13 cellular contexts compared by ENCODE assay signal in genomic region chr11:128311742-128312719, GRCh38.
A peak's percentile ranks its signal among the peaks of the same experiment; 100 is the strongest.
DNase-seq lines count a peak whose midpoint lies in the region; ATAC-seq, FAIRE-seq and TF ChIP-seq lines count a peak whose summit lies in the region.
"Had no signal": no experiment of that assay in that cellular context is flagged by ENCODE, and none has a peak within 500 bp of the region (broad histone marks: within the 10 kb centered on the region; RNA-seq: fewer than 3 reads in every experiment).

No MANE protein-coding gene starts in this region.

- H3K79me2 ChIP-seq in GM12878 (ENCODE audit: control insufficient read depth, insufficient read depth, low read length) = no peaks in the 10 kb centered on the region

- no peak for TF ChIP-seq CTCF in GM12878 (IDR thresholded peaks at IDR 0.05 in 2 of 3, conservative IDR thresholded peaks at IDR 0.05 in 1 of 3; ENCODE audit: control insufficient read depth in 2 of 3, extremely low read depth in 1 of 3, insufficient read depth in 1 of 3, low read depth in 3 of 3, low read length in 3 of 3)
- TF ChIP-seq CTCF in endothelial cell (IDR thresholded peaks at IDR 0.05; ENCODE audit: unreplicated experiment) = no peak

- no peaks in the 10 kb centered on the region for H4K20me1 ChIP-seq in GM12878 (ENCODE audit: control insufficient read depth, insufficient read depth)

- H3K9me3 ChIP-seq in GM12878 (replicated peaks; ENCODE audit: control insufficient read depth, insufficient read depth, low read length) = peaks cover 18% of the 10 kb centered on the region

- peak overlapping the region; percentile 17; the same call in 1 of the 2 replicates for H3K27ac ChIP-seq in GM12878 (ENCODE audit: control insufficient read depth, insufficient read depth)
- H3K27ac ChIP-seq: left ventricle myocardium inferior had no signal

- no peaks in the 10 kb centered on the region for H3K4me1 Mint-ChIP-seq in endothelial cell (ENCODE audit: unreplicated experiment)

- TF ChIP-seq RAD21 in GM12878 (IDR thresholded peaks at IDR 0.05; ENCODE audit: insufficient read depth, low read depth, low read length) = no peak

- no peak overlapping the region for H3K4me3 ChIP-seq in GM12878
- H3K4me3 ChIP-seq: left ventricle myocardium inferior had no signal

- no peak for TF ChIP-seq POLR2A in GM12878 (IDR thresholded peaks at IDR 0.05; ENCODE audit: low read depth, low read length)

- no peaks in the 10 kb centered on the region for H3K27me3 ChIP-seq in GM12878 (replicated peaks in 1 of 2; ENCODE audit: control insufficient read depth in 2 of 2, insufficient read depth in 2 of 2, low read length in 1 of 2)

- CTCF ChIA-PET in GM12878 (lab: Yijun Ruan, JAX) = interaction anchor here (1.0 to 1.1 kb wide), 2 partner anchors 10 to 22 kb away, joined by 3 to 4 read pairs; no protein-coding TSS in a partner anchor

- RAD21 ChIA-PET in GM12878 (lab: Charles Lee; ENCODE audit: unreplicated experiment) = interaction anchor here (1.0 to 1.7 kb wide), 2 partner anchors 9 to 13 kb away, joined by 3 to 6 read pairs; no protein-coding TSS in a partner anchor

- BruUV-seq in GM12878 (replicated peaks; lab: Mats Ljungman, UMichigan) = no TSS peak

- no peak for TF ChIP-seq EP300 in GM12878 (IDR thresholded peaks at IDR 0.05; ENCODE audit: borderline replicate concordance in 1 of 2, control insufficient read depth in 1 of 2, low read depth in 2 of 2, low read length in 2 of 2)

- no peak overlapping the region; the same call in 1 of the 2 replicates for H2AFZ ChIP-seq in GM12878 (ENCODE audit: control insufficient read depth, low read depth, low read length)

- no peak overlapping the region for H3K4me2 ChIP-seq in GM12878 (ENCODE audit: control insufficient read depth, insufficient read depth)

- no peaks in the 10 kb centered on the region for H3K27me3 Mint-ChIP-seq in endothelial cell (ENCODE audit: unreplicated experiment)

- in situ Hi-C loops in GM12878 (cut with MboI) = no loop called here

- ATAC-seq in GM18502 (IDR thresholded peaks at IDR 0.05; ENCODE audit: poor library complexity, unreplicated experiment) = peak; percentile 68
- ATAC-seq in GM19452 (IDR thresholded peaks at IDR 0.05; ENCODE audit: unreplicated experiment) = peak; percentile 55
- peak; percentile 72 for ATAC-seq in HG03095 (IDR thresholded peaks at IDR 0.05; ENCODE audit: unreplicated experiment)
- peak; percentile 81 for ATAC-seq in GM12878

- DNase-seq in GM12878 (ENCODE audit: low read depth, low spot score) (no peak), endothelial cell (ENCODE audit: low spot score) (no peak), ecto neural progenitor cell (ENCODE audit: low spot score) (no peak), frontal cortex (ENCODE audit: low spot score in 2 of 2) (no peak)
- DNase-seq in activated CD4-positive, CD25-positive, alpha-beta regulatory T cell treated with anti-CD3 and anti-CD28 coated beads, Interleukin-2, amount 50 U/mL, for 72 hours = no peak
- DNase-seq: IMR-90; left ventricle myocardium inferior; NCI-H1930; stimulated activated CD4-positive, alpha-beta T cell treated with anti-CD3 and anti-CD28 coated beads, Interleukin-2, amount 100 ng/mL, for 48 hours had no signal

- H3K4me3 Mint-ChIP-seq in endothelial cell (ENCODE audit: unreplicated experiment) = no peak overlapping the region

- peaks cover 6% of the 10 kb centered on the region for H3K4me1 ChIP-seq in GM12878 (ENCODE audit: control insufficient read depth, insufficient read depth, low read length)
- H3K4me1 ChIP-seq: left ventricle myocardium inferior had no signal

- H3K36me3 ChIP-seq in GM12878 (ENCODE audit: control insufficient read depth in 2 of 2, insufficient read depth in 2 of 2, low read length in 1 of 2) = no peaks in the 10 kb centered on the region
- H3K36me3 ChIP-seq: left ventricle myocardium inferior had no signal

- SMC1A ChIA-PET in GM12878 (lab: Charles Lee; ENCODE audit: uncharacterized antibody, unreplicated experiment) = interaction anchor here (0.8 to 2.8 kb wide), 4 partner anchors 9 to 316 kb away, joined by 3 to 11 read pairs (median 4); no protein-coding TSS in a partner anchor

- FAIRE-seq in GM12878 (lab: Jason Lieb, UNC) (no peak), frontal cortex (lab: Jason Lieb, UNC) (no peak)

- POLR2A ChIA-PET in GM12878 (lab: Charles Lee) = interaction anchor here (0.9 kb wide), 1 partner anchor 12 kb away, joined by 3 read pairs; no protein-coding TSS in a partner anchor

- 47% methylated on average over 3 of the region's 3 CpGs for WGBS in GM12878 (ENCODE audit: insufficient coverage, insufficient replicate concordance, low lambda C conversion rate, missing lambda C conversion rate)

- no peak overlapping the region for H3K9ac ChIP-seq in GM12878 (ENCODE audit: control insufficient read depth, insufficient read depth, low read length)

- H3K9me3 Mint-ChIP-seq in endothelial cell (ENCODE audit: unreplicated experiment) = peaks cover 12% of the 10 kb centered on the region

- H3K36me3 Mint-ChIP-seq in endothelial cell (ENCODE audit: low read depth, unreplicated experiment) = peaks cover 6% of the 10 kb centered on the region

- intact Hi-C loops in GM12878 (cut with micrococcal nuclease; ENCODE audit: unreplicated experiment) = no loop called here

- no peak overlapping the region for H3K27ac Mint-ChIP-seq in endothelial cell (ENCODE audit: unreplicated experiment)
- H3K27ac Mint-ChIP-seq: progenitor cell of endocrine pancreas had no signal

TF ChIP-seq in GM12878, 131 proteins besides CTCF, POLR2A, EP300 and RAD21 (continues in another document):
- no peak for TF ChIP-seq ZNF274 (IDR thresholded peaks at IDR 0.05; ENCODE audit: insufficient read depth, insufficient read length)
- TF ChIP-seq MXI1 (IDR thresholded peaks at IDR 0.05; ENCODE audit: low read depth, low read length) = no peak
- TF ChIP-seq ZBTB4 (CRISPR knock-in tag; IDR thresholded peaks at IDR 0.05) = no peak
- no peak for TF ChIP-seq PAX5 (IDR thresholded peaks at IDR 0.05; ENCODE audit: borderline replicate concordance, low read depth, low read length)
- peak; percentile 32; the same call in 1 of the 2 replicates for TF ChIP-seq NFIC (IDR thresholded peaks at IDR 0.05; ENCODE audit: low read depth, low read length)
- no peak for TF ChIP-seq SMAD5 (IDR thresholded peaks at IDR 0.05; ENCODE audit: low read depth)
- TF ChIP-seq, protein P1, sequence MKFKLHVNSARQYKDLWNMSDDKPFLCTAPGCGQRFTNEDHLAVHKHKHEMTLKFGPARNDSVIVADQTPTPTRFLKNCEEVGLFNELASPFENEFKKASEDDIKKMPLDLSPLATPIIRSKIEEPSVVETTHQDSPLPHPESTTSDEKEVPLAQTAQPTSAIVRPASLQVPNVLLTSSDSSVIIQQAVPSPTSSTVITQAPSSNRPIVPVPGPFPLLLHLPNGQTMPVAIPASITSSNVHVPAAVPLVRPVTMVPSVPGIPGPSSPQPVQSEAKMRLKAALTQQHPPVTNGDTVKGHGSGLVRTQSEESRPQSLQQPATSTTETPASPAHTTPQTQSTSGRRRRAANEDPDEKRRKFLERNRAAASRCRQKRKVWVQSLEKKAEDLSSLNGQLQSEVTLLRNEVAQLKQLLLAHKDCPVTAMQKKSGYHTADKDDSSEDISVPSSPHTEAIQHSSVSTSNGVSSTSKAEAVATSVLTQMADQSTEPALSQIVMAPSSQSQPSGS (IDR thresholded peaks at IDR 0.05; ENCODE audit: low read length) = peak; percentile 32; the same call in 1 of the 2 replicates
- no peak for TF ChIP-seq SMC3 (IDR thresholded peaks at IDR 0.05; ENCODE audit: borderline replicate concordance, low read length)
- TF ChIP-seq YY1 (IDR thresholded peaks at IDR 0.05; ENCODE audit: low read depth, low read length) = no peak
- TF ChIP-seq, protein P2, sequence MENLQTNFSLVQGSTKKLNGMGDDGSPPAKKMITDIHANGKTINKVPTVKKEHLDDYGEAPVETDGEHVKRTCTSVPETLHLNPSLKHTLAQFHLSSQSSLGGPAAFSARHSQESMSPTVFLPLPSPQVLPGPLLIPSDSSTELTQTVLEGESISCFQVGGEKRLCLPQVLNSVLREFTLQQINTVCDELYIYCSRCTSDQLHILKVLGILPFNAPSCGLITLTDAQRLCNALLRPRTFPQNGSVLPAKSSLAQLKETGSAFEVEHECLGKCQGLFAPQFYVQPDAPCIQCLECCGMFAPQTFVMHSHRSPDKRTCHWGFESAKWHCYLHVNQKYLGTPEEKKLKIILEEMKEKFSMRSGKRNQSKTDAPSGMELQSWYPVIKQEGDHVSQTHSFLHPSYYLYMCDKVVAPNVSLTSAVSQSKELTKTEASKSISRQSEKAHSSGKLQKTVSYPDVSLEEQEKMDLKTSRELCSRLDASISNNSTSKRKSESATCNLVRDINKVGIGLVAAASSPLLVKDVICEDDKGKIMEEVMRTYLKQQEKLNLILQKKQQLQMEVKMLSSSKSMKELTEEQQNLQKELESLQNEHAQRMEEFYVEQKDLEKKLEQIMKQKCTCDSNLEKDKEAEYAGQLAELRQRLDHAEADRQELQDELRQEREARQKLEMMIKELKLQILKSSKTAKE (IDR thresholded peaks at IDR 0.05; ENCODE audit: low read depth, poor library complexity, severe bottlenecking) = peak; percentile 13
- TF ChIP-seq BRCA1 (IDR thresholded peaks at IDR 0.05; ENCODE audit: low read depth, low read length) = no peak
- TF ChIP-seq NBN (IDR thresholded peaks at IDR 0.05) = no peak
- no peak for TF ChIP-seq SMARCA5 (IDR thresholded peaks at IDR 0.05)
- no peak for TF ChIP-seq NR2C2 (IDR thresholded peaks at IDR 0.05; ENCODE audit: borderline replicate concordance, control insufficient read depth, insufficient read length, low read depth)
